In genomic region chr6:43174263-43175112, GRCh38 we compare ENCODE assay signal across 8 cellular contexts. TPM values are rescaled to one million over a fixed set of nuclear protein-coding genes. Genes with fewer than 3 reads are reported as not detected.
DNase-seq lines count a peak whose midpoint lies in the region; ATAC-seq and TF ChIP-seq lines count a peak whose summit lies in the region.

No MANE protein-coding gene starts in this region.

- peak; percentile 99 for DNase-seq in GM12864 (ENCODE audit: low read depth)
- DNase-seq in NCI-H1105 (lab: John Stamatoyannopoulos, UW): peak; percentile 99
- peak; percentile 92 for DNase-seq in SKM-1 treated with dmso at 0.1 percent for 144 hours (lab: John Stamatoyannopoulos, UW; ENCODE audit: unreplicated experiment)
- peak; percentile 81 for DNase-seq in activated naive CD8-positive, alpha-beta T cell treated with anti-CD3 and anti-CD28 coated beads, Interleukin-2, amount 50 U/mL, for 16 hours (ENCODE audit: low read depth, low spot score)
- peak; percentile 96 for DNase-seq in Right ventricle myocardium inferior (ENCODE audit: missing footprints)
- DNase-seq in osteocyte (ENCODE audit: extremely low spot score, unreplicated experiment): peak; percentile 98

- intact Hi-C loops in Right ventricle myocardium inferior (cut with DNase I): loop anchor here (5.0 kb wide), 1 partner anchor 253 kb away; the partner anchor contains the start of gene ABCC10

- H3K27ac ChIP-seq in thymus (ENCODE audit: low read depth): peak overlapping the region; percentile 79

- no peaks in the 10 kb centered on the region for H3K27me3 Mint-ChIP-seq in osteocyte (ENCODE audit: unreplicated experiment)

- peaks cover 25% of the 10 kb centered on the region for H3K4me1 ChIP-seq in thymus (ENCODE audit: control insufficient read depth, insufficient read depth, low read length)

- TF ChIP-seq CTCF in GM12864 (IDR thresholded peaks at IDR 0.05; ENCODE audit: low read depth, low read length, missing control alignments): peak; percentile 6
- peak; percentile 30 for TF ChIP-seq CTCF in osteocyte (IDR thresholded peaks at IDR 0.05)

- no peaks in the 10 kb centered on the region for H3K27me3 ChIP-seq in thymus (ENCODE audit: control insufficient read depth, insufficient read depth)

- peaks cover 32% of the 10 kb centered on the region for H3K4me1 Mint-ChIP-seq in osteocyte (ENCODE audit: unreplicated experiment)

- peak overlapping the region; percentile 88 for H3K4me3 Mint-ChIP-seq in osteocyte (ENCODE audit: unreplicated experiment)

- WGBS in thymus: 13% methylated on average over 32 of the region's 32 CpGs

- ATAC-seq in HG02642 (IDR thresholded peaks at IDR 0.05; ENCODE audit: poor library complexity, unreplicated experiment) (peak; percentile 71), Right ventricle myocardium inferior (peak; percentile 83)

- peaks cover 21% of the 10 kb centered on the region for H3K36me3 Mint-ChIP-seq in osteocyte (ENCODE audit: unreplicated experiment)

- H3K4me3 ChIP-seq in GM12864 (ENCODE audit: low read depth, low read length) (peak overlapping the region; percentile 91), thymus (ENCODE audit: low read length) (peak overlapping the region; percentile 50)

- H3K9me3 Mint-ChIP-seq in osteocyte (ENCODE audit: unreplicated experiment): no peaks in the 10 kb centered on the region

- peak overlapping the region; percentile 97 for H3K27ac Mint-ChIP-seq in osteocyte (ENCODE audit: unreplicated experiment)

- peaks cover 32% of the 10 kb centered on the region for H3K36me3 ChIP-seq in thymus (ENCODE audit: control insufficient read depth, insufficient read depth)

- H3K9me3 ChIP-seq in thymus (ENCODE audit: control insufficient read depth): no peaks in the 10 kb centered on the region

RNA-seq across cellular contexts. Expression of gene SRF, which starts 3.4 kb away (rescaled TPM):
- total RNA-seq in Right ventricle myocardium inferior (77.6 TPM), osteocyte (29.8 and 32.5 TPM in 2 replicates)
- polyA plus RNA-seq in thymus: 25.5 TPM

RNA-seq across cellular contexts. Expression of gene CUL9, which starts 7.5 kb away (rescaled TPM):
- total RNA-seq in Right ventricle myocardium inferior: 14.0 TPM
- total RNA-seq in osteocyte: 39.5 and 41.9 TPM in 2 replicates
- 119 TPM for polyA plus RNA-seq in thymus

RNA-seq across cellular contexts. Expression of gene DNPH1, which starts 54.8 kb away (rescaled TPM):
- 29.9 TPM for total RNA-seq in Right ventricle myocardium inferior
- 27.2 and 35.6 TPM in 2 replicates for total RNA-seq in osteocyte
- 46.7 TPM for polyA plus RNA-seq in thymus

Comparison
In these comparisons a context has a peak if more than half of its experiments do, and no peak if none do; other contexts are left out.
1. Peak in every context shown above with its lines: DNase-seq, ATAC-seq, H3K4me3 ChIP-seq and H3K27ac ChIP-seq.